8 cellular contexts compared by ENCODE assay signal in the genomic region with DNA sequence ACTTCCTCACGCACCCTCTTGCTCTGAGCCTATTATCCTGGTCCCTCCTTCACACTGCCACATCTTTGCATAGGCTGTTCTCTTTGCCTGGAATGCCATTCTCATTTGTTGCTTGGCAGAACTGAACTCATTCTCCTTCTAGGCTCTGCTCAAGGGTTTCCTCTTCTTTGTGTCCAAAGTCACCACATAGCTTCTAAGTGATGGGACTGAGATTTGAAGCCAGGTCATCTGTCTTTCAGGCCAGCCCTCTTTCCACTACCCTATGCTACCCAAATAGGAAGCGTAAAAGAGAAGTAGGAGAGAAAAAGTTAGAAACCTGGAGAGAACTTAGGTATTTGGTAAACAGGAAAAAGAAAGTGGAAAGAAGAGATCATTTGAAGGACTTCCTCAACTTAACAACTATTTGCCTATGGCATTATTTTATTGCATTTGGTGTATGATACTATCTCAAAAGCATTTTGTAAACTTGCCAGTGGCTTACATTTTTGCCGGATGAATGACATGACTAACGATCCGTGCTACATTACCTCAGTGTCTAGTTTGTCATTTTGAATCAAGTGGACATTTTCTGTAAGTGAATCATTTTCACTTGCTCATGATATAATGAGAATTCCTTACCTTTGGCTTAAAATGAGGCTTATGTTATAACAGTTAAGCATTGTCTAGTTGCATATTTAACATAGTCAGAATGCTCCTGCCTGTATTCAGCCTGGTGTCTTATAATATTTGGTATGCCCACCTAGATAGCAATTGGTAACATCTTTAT. TPM values are rescaled to one million over a fixed set of nuclear protein-coding genes. Genes with fewer than 3 reads are reported as not detected.
DNase-seq lines count a peak whose midpoint lies in the region; ATAC-seq and TF ChIP-seq lines count a peak whose summit lies in the region.

No MANE protein-coding gene starts in this region.

- H3K27me3 Mint-ChIP-seq in chondrocyte (ENCODE audit: low read depth): no peaks in the 10 kb centered on the region
- H3K27me3 Mint-ChIP-seq in naive thymus-derived CD8-positive, alpha-beta T cell: no peaks in the 10 kb centered on the region

- DNase-seq in COLO829 (ENCODE audit: low spot score) (peak; percentile 94), NCI-H1694 treated with DMSO at 0.1 percent for 48 hours (lab: John Stamatoyannopoulos, UW) (peak; percentile 53), chondrocyte (ENCODE audit: low spot score) (no peak), NCI-H510A treated with DMSO at 0.1 percent for 48 hours (lab: John Stamatoyannopoulos, UW) (no peak)
- DNase-seq in naive thymus-derived CD8-positive, alpha-beta T cell: no peak
- no peak for DNase-seq in stimulated activated naive CD4-positive, alpha-beta T cell treated with Interleukin-2 at 50 U/mL for 16 hours (lab: John Stamatoyannopoulos, UW)
- no peak for DNase-seq in activated T-cell treated with anti-CD3 and anti-CD28 coated beads, Interleukin-2, amount 50 U/mL, for 48 hours

- POLR2A ChIA-PET in naive thymus-derived CD8-positive, alpha-beta T cell (lab: Charles Lee): interaction anchor here (0.6 kb wide), 1 partner anchor 52 kb away, joined by 3 read pairs; no protein-coding TSS in a partner anchor

- H3K4me3 Mint-ChIP-seq in chondrocyte (ENCODE audit: unreplicated experiment): peak overlapping the region; percentile 8
- H3K4me3 Mint-ChIP-seq in naive thymus-derived CD8-positive, alpha-beta T cell: peak overlapping the region in 6 of 10 donors; percentile 2 to 39 (median 34)

- no peaks in the 10 kb centered on the region for H3K9me3 Mint-ChIP-seq in chondrocyte (ENCODE audit: low read depth)
- no peaks in the 10 kb centered on the region for H3K9me3 Mint-ChIP-seq in naive thymus-derived CD8-positive, alpha-beta T cell

- H3K4me1 Mint-ChIP-seq in chondrocyte (ENCODE audit: low read depth): peaks cover 84% of the 10 kb centered on the region
- H3K4me1 Mint-ChIP-seq in naive thymus-derived CD8-positive, alpha-beta T cell: peaks cover 42 to 77% (median 72%) of the 10 kb centered on the region in 4 donors

- no peak for ATAC-seq in naive thymus-derived CD8-positive, alpha-beta T cell
- no peak for ATAC-seq in GM21360 (IDR thresholded peaks at IDR 0.05; ENCODE audit: unreplicated experiment)

- H3K36me3 Mint-ChIP-seq in chondrocyte (ENCODE audit: low read depth): no peaks in the 10 kb centered on the region
- peaks cover 0 to 2% (median 0%) of the 10 kb centered on the region in 3 donors for H3K36me3 Mint-ChIP-seq in naive thymus-derived CD8-positive, alpha-beta T cell

- TF ChIP-seq CTCF in chondrocyte (IDR thresholded peaks at IDR 0.05): no peak

- peak overlapping the region; percentile 95 for H3K27ac Mint-ChIP-seq in chondrocyte (ENCODE audit: unreplicated experiment)
- peak overlapping the region; percentile 24 to 92 (median 72) for H3K27ac Mint-ChIP-seq in naive thymus-derived CD8-positive, alpha-beta T cell

RNA-seq across cellular contexts. Expression of a gene that starts 18.5 kb away (rescaled TPM):
- 73.0 to 90.9 TPM (median 75.0 TPM) in 3 replicates for total RNA-seq in chondrocyte
- total RNA-seq in naive thymus-derived CD8-positive, alpha-beta T cell: 10 to 100 TPM; 23.6 to 25.4 TPM
- polyA plus RNA-seq in naive thymus-derived CD8-positive, alpha-beta T cell: 10 to 100 TPM; 15.3 to 16.8 (median 15.5) TPM

RNA-seq across cellular contexts. Expression of a gene that starts 41.0 kb away (rescaled TPM):
- total RNA-seq in chondrocyte: 33.4 to 40.8 TPM (median 35.3 TPM) in 3 replicates
- 10 to 100 TPM; 43.4 to 46.1 TPM for total RNA-seq in naive thymus-derived CD8-positive, alpha-beta T cell
- polyA plus RNA-seq in naive thymus-derived CD8-positive, alpha-beta T cell: 10 to 100 TPM; 58.9 to 62.8 (median 59.6) TPM

Comparison
In these comparisons a context has a peak if more than half of its experiments do, and no peak if none do; other contexts are left out.
1. DNase-seq: peak in COLO829 (single experiment) and NCI-H1694 treated with DMSO at 0.1 percent for 48 hours (single experiment); none in chondrocyte (single experiment), naive thymus-derived CD8-positive, alpha-beta T cell (0 of 10), NCI-H510A treated with DMSO at 0.1 percent for 48 hours (single experiment), stimulated activated naive CD4-positive, alpha-beta T cell treated with Interleukin-2 at 50 U/mL for 16 hours (single experiment) and activated T-cell treated with anti-CD3 and anti-CD28 coated beads, Interleukin-2, amount 50 U/mL, for 48 hours (0 of 2).